ENCODE assay signal across 28 cellular contexts in genomic region chr3:115980709-115981108, GRCh38.
A peak's percentile ranks its signal among the peaks of the same experiment; 100 is the strongest.
DNase-seq lines count a peak whose midpoint lies in the region; ATAC-seq, FAIRE-seq and TF ChIP-seq lines count a peak whose summit lies in the region.
"Had no signal": no experiment of that assay in that cellular context is flagged by ENCODE, and none has a peak within 500 bp of the region (broad histone marks: within the 10 kb centered on the region; RNA-seq: fewer than 3 reads in every experiment).

No MANE protein-coding gene starts in this region.

- no peak for TF ChIP-seq POLR2A in K562 (conservative IDR thresholded peaks at IDR 0.05)

- no peak overlapping the region for H3K4me2 ChIP-seq in K562 (ENCODE audit: insufficient read depth, low read length)
- H3K4me2 ChIP-seq: smooth muscle cell had no signal

- no peak for FAIRE-seq in K562 (lab: Jason Lieb, UNC)
- FAIRE-seq: endometrium had no signal

- H3K9me3 ChIP-seq in K562 (replicated peaks; ENCODE audit: control insufficient read depth, insufficient read depth, low read depth, low read length) (no peaks in the 10 kb centered on the region), aorta (ENCODE audit: control insufficient read depth, low read length) (no peaks in the 10 kb centered on the region)
- H3K9me3 ChIP-seq: esophagus squamous epithelium, lower lobe of right lung had no signal

- no peaks in the 10 kb centered on the region for H4K20me1 ChIP-seq in K562 (replicated peaks; ENCODE audit: control insufficient read depth, insufficient read depth, low read length)

- TF ChIP-seq EP300 in K562 (IDR thresholded peaks at IDR 0.05; ENCODE audit: low read length), result no peak

- no peaks in the 10 kb centered on the region for H3K79me2 ChIP-seq in K562 (ENCODE audit: control insufficient read depth, insufficient read depth, low read length)

- no peak for TF ChIP-seq CTCF in K562 (IDR thresholded peaks at IDR 0.05 in 2 of 3, conservative IDR thresholded peaks at IDR 0.05 in 1 of 3; ENCODE audit: insufficient read depth in 2 of 3, low read depth in 1 of 3, low read length in 3 of 3)

- no peak for DNase-seq in K562 (ENCODE audit: extremely low read depth in 1 of 4, low spot score in 3 of 4)
- no peak for DNase-seq in activated T-cell treated with anti-CD3 and anti-CD28 coated beads, Interleukin-2, amount 50 U/mL, for 48 hours
- DNase-seq in aorta, result no peak
- DNase-seq in NCI-H2171 treated with DMSO at 0.1 percent for 48 hours (lab: John Stamatoyannopoulos, UW), result no peak
- DNase-seq: activated CD4-positive, alpha-beta T cell treated with anti-CD3 and anti-CD28 coated beads for 4 hours; activated CD8-positive, alpha-beta memory T cell treated with anti-CD3 and anti-CD28 coated beads for 24 hours; activated effector memory CD4-positive, alpha-beta T cell treated with anti-CD3 and anti-CD28 coated beads, Interleukin-2, amount 50 U/mL, for 16 hours; activated naive CD8-positive, alpha-beta T cell treated with anti-CD3 and anti-CD28 coated beads for 36 hours; CD8-positive, alpha-beta T cell; dermis blood vessel endothelial cell; esophagus squamous epithelium; foreskin melanocyte; H9; kidney glomerular epithelial cell; lower lobe of right lung; MV-4-11; natural killer cell; NCI-H187; NCI-H524 treated with DMSO at 0.1 percent for 48 hours; SIG-M5; stimulated activated CD4-positive, alpha-beta T cell treated with anti-CD3 and anti-CD28 coated beads, Interleukin-2, amount 100 ng/mL, for 24 hours had no signal

- no peak overlapping the region for H3K9ac ChIP-seq in K562 (ENCODE audit: insufficient read depth in 1 of 2, low read depth in 2 of 2, low read length in 2 of 2)

- peaks cover 0 to 3% of the 10 kb centered on the region in 2 experiments; a peak in 1 of 5 replicates for H3K4me1 ChIP-seq in K562 (replicated peaks in 1 of 2; ENCODE audit: control insufficient read depth in 2 of 2, insufficient read depth in 2 of 2, low read length in 2 of 2)
- no peaks in the 10 kb centered on the region for H3K4me1 ChIP-seq in aorta (ENCODE audit: control insufficient read depth in 1 of 2, insufficient read depth in 2 of 2, low read length in 2 of 2)
- H3K4me1 ChIP-seq: lower lobe of right lung had no signal

- intact Hi-C loops in K562 (cut with micrococcal nuclease), result no loop called here
- intact Hi-C loops in aorta (cut with DNase I), result no loop called here

- H3K27me3 ChIP-seq in K562 (ENCODE audit: control insufficient read depth in 2 of 2, insufficient read depth in 2 of 2, low read length in 2 of 2) (no peaks in the 10 kb centered on the region), aorta (ENCODE audit: control insufficient read depth in 1 of 2, insufficient read depth in 2 of 2, low read length in 1 of 2) (no peaks in the 10 kb centered on the region)
- H3K27me3 ChIP-seq: esophagus squamous epithelium had no signal

- WGBS in K562 (ENCODE audit: insufficient coverage, low coverage, missing lambda C conversion rate), result 0% methylated on average over 3 of the region's 3 CpGs
- 43 to 51% methylated on average over 3 of the region's 3 CpGs for WGBS in aorta, 2 donors

- peak; percentile 56 for ATAC-seq in GM18858 (IDR thresholded peaks at IDR 0.05; ENCODE audit: unreplicated experiment)
- ATAC-seq in GM21528 (IDR thresholded peaks at IDR 0.05; ENCODE audit: low FRiP score, unreplicated experiment), result peak; percentile 51
- peak; percentile 46 for ATAC-seq in HG03095 (IDR thresholded peaks at IDR 0.05; ENCODE audit: unreplicated experiment)
- ATAC-seq in K562, result no peak
- ATAC-seq in aorta (ENCODE audit: low FRiP score), result no peak
- no peak for ATAC-seq in GM19397 (IDR thresholded peaks at IDR 0.05; ENCODE audit: unreplicated experiment)
- ATAC-seq: CD8-positive, alpha-beta T cell; lower lobe of right lung; natural killer cell had no signal

- H3K36me3 ChIP-seq in K562 (ENCODE audit: control insufficient read depth, insufficient read depth, low read length) (no peaks in the 10 kb centered on the region), aorta (ENCODE audit: control insufficient read depth in 1 of 2, insufficient read depth in 2 of 2, low read length in 1 of 2) (no peaks in the 10 kb centered on the region)
- H3K36me3 ChIP-seq: esophagus squamous epithelium, lower lobe of right lung had no signal

- POLR2A ChIA-PET in K562 (lab: Yijun Ruan, JAX), result no interaction called here

- H3K27ac ChIP-seq in K562 (ENCODE audit: extremely low read depth, low read depth, low read length), result no peak overlapping the region
- H3K27ac ChIP-seq in aorta (ENCODE audit: low read depth in 1 of 2, low read length in 2 of 2), result no peak overlapping the region
- H3K27ac ChIP-seq: esophagus squamous epithelium, HL-60, lower lobe of right lung had no signal

- CTCF ChIA-PET in K562 (lab: Yijun Ruan, JAX; ENCODE audit: low intra/inter-chr PET ratio), result no interaction called here

- TF ChIP-seq RAD21 in K562 (CRISPR knock-in tag; conservative IDR thresholded peaks at IDR 0.05 in 1 of 2, IDR thresholded peaks at IDR 0.05 in 1 of 2), result no peak

- H3K4me3 ChIP-seq in K562 (no peak overlapping the region), aorta (ENCODE audit: low read length in 2 of 2) (no peak overlapping the region)
- H3K4me3 ChIP-seq: esophagus squamous epithelium, lower lobe of right lung, smooth muscle cell had no signal

- BruUV-seq in K562 (replicated peaks; lab: Mats Ljungman, UMichigan), result no TSS peak

- H2AFZ ChIP-seq in K562 (ENCODE audit: low read depth, low read length), result no peak overlapping the region

- no peaks in the 10 kb centered on the region for H3K9me1 ChIP-seq in K562 (ENCODE audit: control insufficient read depth, insufficient read depth, low read length)

- in situ Hi-C loops in K562 (cut with MboI), result no loop called here

TF ChIP-seq in K562, 482 proteins besides CTCF, POLR2A, EP300 and RAD21:
- TF ChIP-seq ARHGAP35 (IDR thresholded peaks at IDR 0.05; ENCODE audit: partially characterized antibody) (no peak), ESRRA (IDR thresholded peaks at IDR 0.05; ENCODE audit: borderline replicate concordance, low read depth) (peak; percentile 28; the same call in 1 of the 2 replicates)

Comparison
In these comparisons a context has a peak if more than half of its experiments do, and no peak if none do; other contexts are left out.
1. ATAC-seq: peak in GM18858 (single experiment), GM21528 (single experiment) and HG03095 (single experiment); none in K562 (single experiment), aorta (single experiment) and GM19397 (single experiment).